Comparison of ENCODE assay signal across 9 cellular contexts in genomic region chr12:13203028-13203922, GRCh38. TPM values are rescaled to one million over a fixed set of nuclear protein-coding genes. Genes with fewer than 3 reads are reported as not detected.
A peak's percentile ranks its signal among the peaks of the same experiment; 100 is the strongest.
DNase-seq lines count a peak whose midpoint lies in the region; ATAC-seq and TF ChIP-seq lines count a peak whose summit lies in the region.
"Had no signal": no experiment of that assay in that cellular context is flagged by ENCODE, and none has a peak within 500 bp of the region (broad histone marks: within the 10 kb centered on the region; RNA-seq: fewer than 3 reads in every experiment).

No MANE protein-coding gene starts in this region.

- peak; percentile 32; the same call in 1 of the 2 replicates for TF ChIP-seq CTCF in OCI-LY1 (IDR thresholded peaks at IDR 0.05; ENCODE audit: low read length)
- TF ChIP-seq CTCF in foreskin fibroblast (IDR thresholded peaks at IDR 0.05; ENCODE audit: low read depth, low read length) = peak; percentile 19
- TF ChIP-seq CTCF in gastrocnemius medialis (IDR thresholded peaks at IDR 0.05 in 4 of 5, conservative IDR thresholded peaks at IDR 0.05 in 1 of 5) = peak in 2 of 5 experiments; percentile 12 to 15

- H3K9me3 ChIP-seq in OCI-LY1 (ENCODE audit: low read length) (no peaks in the 10 kb centered on the region), gastrocnemius medialis (no peaks in the 10 kb centered on the region)

- peaks cover 7% of the 10 kb centered on the region for H3K27me3 ChIP-seq in OCI-LY1 (ENCODE audit: insufficient read depth, low read length)
- H3K27me3 ChIP-seq in gastrocnemius medialis = peaks cover 0 to 9% (median under 1%) of the 10 kb centered on the region in 3 donors

- POLR2A ChIA-PET in naive thymus-derived CD8-positive, alpha-beta T cell (lab: Charles Lee) = no interaction called here

- ATAC-seq in gastrocnemius medialis = peak; percentile 61 to 63
- no peak for ATAC-seq in naive thymus-derived CD8-positive, alpha-beta T cell

- H3K36me3 Mint-ChIP-seq in T-helper 2 cell treated with Interferon-gamma antibody and Interleukin-4, amounts not matched to agents 5 μg/mL and 100 μg/mL, for 36 hours (ENCODE audit: low read depth) = no peaks in the 10 kb centered on the region
- H3K36me3 Mint-ChIP-seq in naive thymus-derived CD8-positive, alpha-beta T cell = no peaks in the 10 kb centered on the region
- H3K36me3 Mint-ChIP-seq: activated naive CD8-positive, alpha-beta T cell had no signal

- DNase-seq in GM04504 (ENCODE audit: low read depth) = peak; percentile 61
- DNase-seq in foreskin fibroblast = peak in 1 of 2 donors; percentile 65
- DNase-seq in gastrocnemius medialis = peak; percentile 41 to 69
- no peak for DNase-seq in T-helper 2 cell treated with Interferon-gamma antibody and Interleukin-4, amounts not matched to agents 5 μg/mL and 100 μg/mL, for 36 hours (ENCODE audit: low spot score)
- no peak for DNase-seq in GF-D8 (lab: John Stamatoyannopoulos, UW)
- no peak for DNase-seq in naive thymus-derived CD8-positive, alpha-beta T cell
- DNase-seq in globus pallidus (ENCODE audit: low spot score) = no peak

- H4K20me1 ChIP-seq in OCI-LY1 (ENCODE audit: insufficient read depth, low read length) = no peaks in the 10 kb centered on the region

- no peak for TF ChIP-seq POLR2A in gastrocnemius medialis (IDR thresholded peaks at IDR 0.05)

- H3K9me2 ChIP-seq in OCI-LY1 (ENCODE audit: low read depth, low read length) = no peaks in the 10 kb centered on the region

- no peak overlapping the region for H3K4me2 ChIP-seq in OCI-LY1 (ENCODE audit: low read length)

- no peaks in the 10 kb centered on the region for H3K36me3 ChIP-seq in OCI-LY1 (ENCODE audit: insufficient read depth, low read length)
- no peaks in the 10 kb centered on the region for H3K36me3 ChIP-seq in gastrocnemius medialis

- peaks cover 15% of the 10 kb centered on the region for H3K27me3 Mint-ChIP-seq in T-helper 2 cell treated with Interferon-gamma antibody and Interleukin-4, amounts not matched to agents 5 μg/mL and 100 μg/mL, for 36 hours (ENCODE audit: low read depth)
- peaks cover 0 to 3% (median 0%) of the 10 kb centered on the region in 5 donors for H3K27me3 Mint-ChIP-seq in naive thymus-derived CD8-positive, alpha-beta T cell
- H3K27me3 Mint-ChIP-seq: activated naive CD8-positive, alpha-beta T cell had no signal

- H3K4me3 Mint-ChIP-seq in T-helper 2 cell treated with Interferon-gamma antibody and Interleukin-4, amounts not matched to agents 5 μg/mL and 100 μg/mL, for 36 hours = no peak overlapping the region
- H3K4me3 Mint-ChIP-seq in naive thymus-derived CD8-positive, alpha-beta T cell = no peak overlapping the region
- H3K4me3 Mint-ChIP-seq: activated naive CD8-positive, alpha-beta T cell had no signal

- H3K9me3 Mint-ChIP-seq in T-helper 2 cell treated with Interferon-gamma antibody and Interleukin-4, amounts not matched to agents 5 μg/mL and 100 μg/mL, for 36 hours = no peaks in the 10 kb centered on the region
- H3K9me3 Mint-ChIP-seq in naive thymus-derived CD8-positive, alpha-beta T cell = no peaks in the 10 kb centered on the region

- in situ Hi-C loops in gastrocnemius medialis (cut with MboI; ENCODE audit: low sequenced_read_pairs in 4 of 4) = loop anchor here in 3 of 4 donors (5.0 to 25.0 kb wide), 3 partner anchors 106 to 116 kb away; no protein-coding TSS in a partner anchor

- no peak overlapping the region for H3K4me3 ChIP-seq in OCI-LY1 (ENCODE audit: low read depth, low read length, poor library complexity, severe bottlenecking)
- no peak overlapping the region for H3K4me3 ChIP-seq in foreskin fibroblast (ENCODE audit: low read depth in 1 of 2, low read length in 2 of 2)
- peak overlapping the region in 1 of 4 donors; percentile 24 for H3K4me3 ChIP-seq in gastrocnemius medialis

- no peak overlapping the region for H2AFZ ChIP-seq in OCI-LY1 (ENCODE audit: low read length)

- H3K79me2 ChIP-seq in OCI-LY1 (ENCODE audit: insufficient read depth, low read length) = no peaks in the 10 kb centered on the region

- H3F3A ChIP-seq in OCI-LY1 (ENCODE audit: insufficient read depth, low read length) = no peaks in the 10 kb centered on the region

- no peak overlapping the region for H3K27ac Mint-ChIP-seq in T-helper 2 cell treated with Interferon-gamma antibody and Interleukin-4, amounts not matched to agents 5 μg/mL and 100 μg/mL, for 36 hours
- peak overlapping the region in 1 of 10 donors; percentile 47 for H3K27ac Mint-ChIP-seq in naive thymus-derived CD8-positive, alpha-beta T cell

- H3K4me1 Mint-ChIP-seq in T-helper 2 cell treated with Interferon-gamma antibody and Interleukin-4, amounts not matched to agents 5 μg/mL and 100 μg/mL, for 36 hours (ENCODE audit: low read depth) = peaks cover 13% of the 10 kb centered on the region
- H3K4me1 Mint-ChIP-seq in naive thymus-derived CD8-positive, alpha-beta T cell = peaks cover 3 to 19% (median 9%) of the 10 kb centered on the region in 4 donors

- intact Hi-C loops in gastrocnemius medialis (cut with DNase I; ENCODE audit: low total_unique reads) = loop anchor here (10.0 kb wide), 1 partner anchor 178 kb away; no protein-coding TSS in a partner anchor

- H3K4me1 ChIP-seq in OCI-LY1 (ENCODE audit: insufficient read depth, low read length, severe bottlenecking) (no peaks in the 10 kb centered on the region), gastrocnemius medialis (peaks cover 28 to 51% of the 10 kb centered on the region in 2 donors)

- no peak overlapping the region for H3K9ac ChIP-seq in OCI-LY1 (ENCODE audit: low read length)

- H3K27ac ChIP-seq in OCI-LY1 (ENCODE audit: low read depth, low read length, poor library complexity, severe bottlenecking) (no peak overlapping the region), gastrocnemius medialis (peak overlapping the region; percentile 55 to 85 (median 70))

RNA-seq across cellular contexts. Expression of gene EMP1, which starts 6.7 kb away (rescaled TPM):
- total RNA-seq in gastrocnemius medialis = 100 to 1,000 TPM in 1 of 4 donors, 10 to 100 TPM in 3; 33.5 to 111 (median 73.6) TPM
- total RNA-seq in naive thymus-derived CD8-positive, alpha-beta T cell = 1 to 10 TPM; 2.2 to 2.9 TPM
- polyA plus RNA-seq in naive thymus-derived CD8-positive, alpha-beta T cell = under 1 TPM in 2 of 3 donors, not detected in 1; 0.14 to 0.23 TPM

Comparison
In these comparisons a context has a peak if more than half of its experiments do, and no peak if none do; other contexts are left out.
1. DNase-seq: peak in GM04504 (single experiment) and gastrocnemius medialis (2 of 2); none in T-helper 2 cell treated with Interferon-gamma antibody and Interleukin-4, amounts not matched to agents 5 μg/mL and 100 μg/mL, for 36 hours (single experiment), GF-D8 (single experiment), naive thymus-derived CD8-positive, alpha-beta T cell (0 of 10) and globus pallidus (single experiment).
2. ATAC-seq: peak in gastrocnemius medialis (2 of 2); none in naive thymus-derived CD8-positive, alpha-beta T cell (0 of 2).
3. RNA of gene EMP1, which starts 6.7 kb away (total RNA-seq): 33.5 to 111 TPM in gastrocnemius medialis; 2.2 to 2.9 TPM in naive thymus-derived CD8-positive, alpha-beta T cell; every median in the first group is over 4 times any median in the second.